In genomic region chr17:63703029-63703428, GRCh38 we compare ENCODE assay signal across 12 cellular contexts. TPM values are rescaled to one million over a fixed set of nuclear protein-coding genes. Genes with fewer than 3 reads are reported as not detected.
DNase-seq lines count a peak whose midpoint lies in the region; ATAC-seq and TF ChIP-seq lines count a peak whose summit lies in the region.
"Had no signal": no experiment of that assay in that cellular context is flagged by ENCODE, and none has a peak within 500 bp of the region (broad histone marks: within the 10 kb centered on the region; RNA-seq: fewer than 3 reads in every experiment).

No MANE protein-coding gene starts in this region.

- no peak for TF ChIP-seq CTCF in endothelial cell (IDR thresholded peaks at IDR 0.05; ENCODE audit: unreplicated experiment)

- peaks cover 68% of the 10 kb centered on the region for H3K4me1 Mint-ChIP-seq in activated T-cell treated with anti-CD3 and anti-CD28 coated beads, Interleukin-2, amount 50 U/mL, for 4 hours (ENCODE audit: low read depth)
- H3K4me1 Mint-ChIP-seq in T-helper 17 cell (peaks cover 51% of the 10 kb centered on the region), endothelial cell (ENCODE audit: unreplicated experiment) (peaks cover 26% of the 10 kb centered on the region)
- peaks cover 59% of the 10 kb centered on the region for H3K4me1 Mint-ChIP-seq in stimulated activated naive CD8-positive, alpha-beta T cell treated with anti-CD3 and anti-CD28 coated beads, Interleukin-15, amount 100 ng/mL, for 72 hours

- DNase-seq in activated T-cell treated with anti-CD3 and anti-CD28 coated beads, Interleukin-2, amount 50 U/mL, for 4 hours, result no peak
- no peak for DNase-seq in activated T-cell treated with anti-CD3 and anti-CD28 coated beads, Interleukin-2, amount 50 U/mL, for 1 hour
- DNase-seq in T-helper 17 cell, result no peak
- DNase-seq in endothelial cell (ENCODE audit: low spot score), result no peak
- no peak for DNase-seq in stimulated activated naive CD8-positive, alpha-beta T cell treated with anti-CD3 and anti-CD28 coated beads, Interleukin-15, amount 100 ng/mL, for 72 hours
- no peak for DNase-seq in NCI-H2196 treated with DMSO at 0.1 percent for 48 hours (lab: John Stamatoyannopoulos, UW; ENCODE audit: unreplicated experiment)
- DNase-seq: activated CD4-positive, alpha-beta T cell treated with anti-CD3 and anti-CD28 coated beads for 4 hours; left cardiac atrium; stimulated activated CD4-positive, alpha-beta T cell treated with anti-CD3 and anti-CD28 coated beads, Interleukin-12 subunit alpha, Interleukin-12 subunit beta, amount 100 ng/mL, for 4 hours had no signal

- H3K9me3 ChIP-seq in T-helper 17 cell (ENCODE audit: control insufficient read depth, low read length, poor library complexity, severe bottlenecking), result no peaks in the 10 kb centered on the region

- no peaks in the 10 kb centered on the region for H3K9me3 Mint-ChIP-seq in activated T-cell treated with anti-CD3 and anti-CD28 coated beads, Interleukin-2, amount 50 U/mL, for 4 hours
- H3K9me3 Mint-ChIP-seq in endothelial cell (ENCODE audit: unreplicated experiment), result no peaks in the 10 kb centered on the region
- H3K9me3 Mint-ChIP-seq in stimulated activated naive CD8-positive, alpha-beta T cell treated with anti-CD3 and anti-CD28 coated beads, Interleukin-15, amount 100 ng/mL, for 72 hours, result no peaks in the 10 kb centered on the region

- H3K4me3 Mint-ChIP-seq in activated T-cell treated with anti-CD3 and anti-CD28 coated beads, Interleukin-2, amount 50 U/mL, for 4 hours, result peak overlapping the region; percentile 87
- H3K4me3 Mint-ChIP-seq in T-helper 17 cell (peak overlapping the region; percentile 94), endothelial cell (ENCODE audit: unreplicated experiment) (peak overlapping the region; percentile 67)
- peak overlapping the region; percentile 92 to 95 for H3K4me3 Mint-ChIP-seq in stimulated activated naive CD8-positive, alpha-beta T cell treated with anti-CD3 and anti-CD28 coated beads, Interleukin-15, amount 100 ng/mL, for 72 hours

- peaks cover 12% of the 10 kb centered on the region for H3K36me3 Mint-ChIP-seq in activated T-cell treated with anti-CD3 and anti-CD28 coated beads, Interleukin-2, amount 50 U/mL, for 4 hours (ENCODE audit: insufficient read depth)
- H3K36me3 Mint-ChIP-seq in T-helper 17 cell (ENCODE audit: low read depth) (peaks cover 2% of the 10 kb centered on the region), endothelial cell (ENCODE audit: low read depth, unreplicated experiment) (peaks cover 22% of the 10 kb centered on the region)

- no peaks in the 10 kb centered on the region for H3K27me3 Mint-ChIP-seq in activated T-cell treated with anti-CD3 and anti-CD28 coated beads, Interleukin-2, amount 50 U/mL, for 4 hours (ENCODE audit: low read depth)
- H3K27me3 Mint-ChIP-seq in T-helper 17 cell, result no peaks in the 10 kb centered on the region
- H3K27me3 Mint-ChIP-seq in endothelial cell (ENCODE audit: unreplicated experiment), result peaks cover 18% of the 10 kb centered on the region
- no peaks in the 10 kb centered on the region for H3K27me3 Mint-ChIP-seq in stimulated activated naive CD8-positive, alpha-beta T cell treated with anti-CD3 and anti-CD28 coated beads, Interleukin-15, amount 100 ng/mL, for 72 hours

- no peak for ATAC-seq in activated T-cell treated with anti-CD3 and anti-CD28 coated beads, Interleukin-2, amount 50 U/mL, for 4 hours
- no peak for ATAC-seq in T-helper 17 cell
- ATAC-seq in stimulated activated naive CD8-positive, alpha-beta T cell treated with anti-CD3 and anti-CD28 coated beads, Interleukin-15, amount 100 ng/mL, for 72 hours, result no peak
- no peak for ATAC-seq in GM21576 (IDR thresholded peaks at IDR 0.05; ENCODE audit: unreplicated experiment)
- no peak for ATAC-seq in GM19324 (IDR thresholded peaks at IDR 0.05; ENCODE audit: low FRiP score, unreplicated experiment)
- ATAC-seq: HepG2, left cardiac atrium had no signal

- peak overlapping the region; percentile 98 for H3K27ac Mint-ChIP-seq in T-helper 17 cell
- H3K27ac Mint-ChIP-seq in endothelial cell (ENCODE audit: unreplicated experiment), result peak overlapping the region; percentile 24
- H3K27ac Mint-ChIP-seq in stimulated activated naive CD8-positive, alpha-beta T cell treated with anti-CD3 and anti-CD28 coated beads, Interleukin-15, amount 100 ng/mL, for 72 hours, result peak overlapping the region; percentile 65 to 99

RNA-seq across cellular contexts. Expression of gene LIMD2, which starts 3.1 kb away (rescaled TPM):
- 100 to 1,000 TPM; 119 to 169 (median 146) TPM for total RNA-seq in activated T-cell treated with anti-CD3 and anti-CD28 coated beads, Interleukin-2, amount 50 U/mL, for 4 hours
- total RNA-seq in T-helper 17 cell (100 to 1,000 TPM; 451 to 473 TPM), endothelial cell (ENCODE audit: unreplicated experiment) (132 TPM)

RNA-seq across cellular contexts. Expression of gene STRADA, which starts 38.6 kb away (rescaled TPM):
- total RNA-seq in activated T-cell treated with anti-CD3 and anti-CD28 coated beads, Interleukin-2, amount 50 U/mL, for 4 hours, result 10 to 100 TPM; 35.8 to 37.7 (median 35.9) TPM
- total RNA-seq in T-helper 17 cell (10 to 100 TPM; 44.5 to 50.2 TPM), endothelial cell (ENCODE audit: unreplicated experiment) (51.8 TPM)

Comparison
In these comparisons a context has a peak if more than half of its experiments do, and no peak if none do; other contexts are left out.
1. H3K27ac Mint-ChIP-seq: peak in every context shown above with its lines; median percentile 98 in T-helper 17 cell; 82 in stimulated activated naive CD8-positive, alpha-beta T cell treated with anti-CD3 and anti-CD28 coated beads, Interleukin-15, amount 100 ng/mL, for 72 hours; 24 in endothelial cell.